In the genomic region with DNA sequence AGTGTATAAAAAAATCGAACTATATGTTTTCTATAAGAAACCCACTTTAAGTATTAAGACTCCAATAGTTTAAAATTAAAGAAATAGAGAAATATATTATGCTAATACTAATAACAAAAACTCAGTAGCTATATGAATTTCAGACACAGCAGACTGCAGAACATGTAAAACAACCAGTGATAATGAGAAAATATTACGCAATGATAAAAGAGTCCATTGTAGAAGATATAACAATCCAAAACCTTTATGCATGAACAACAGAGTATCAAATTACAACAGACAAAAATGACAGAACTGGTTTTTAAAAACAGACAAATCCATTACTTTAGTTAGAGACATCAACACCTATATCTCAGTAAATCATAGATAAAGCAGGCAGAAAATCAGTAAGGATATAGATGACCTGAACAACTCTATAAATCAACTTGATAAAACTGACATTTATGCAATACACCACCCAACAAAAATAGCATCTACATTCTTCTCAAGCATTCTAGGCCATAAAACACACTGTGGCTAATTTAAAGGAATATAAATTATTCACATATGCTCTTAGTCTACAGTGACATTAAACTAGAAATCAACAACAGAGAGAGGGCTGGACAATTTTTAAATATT, we compare ENCODE assay signal across 25 cellular contexts.
"Had no signal": no experiment of that assay in that cellular context is flagged by ENCODE, and none has a peak within 500 bp of the region (broad histone marks: within the 10 kb centered on the region; RNA-seq: fewer than 3 reads in every experiment).

No MANE protein-coding gene starts in this region.

- H3K4me3 Mint-ChIP-seq: activated CD4-positive, alpha-beta T cell treated with anti-CD3 and anti-CD28 coated beads, Interleukin-2, amount 10 ng/mL, durations not matched to agents 7 days and 5 days; activated CD8-positive, alpha-beta memory T cell treated with anti-CD3 and anti-CD28 coated beads, Interleukin-2, amount 10 ng/mL, durations not matched to agents 7 days and 5 days; activated CD8-positive, alpha-beta T cell treated with anti-CD3 and anti-CD28 coated beads for 36 hours; activated naive CD8-positive, alpha-beta T cell treated with anti-CD3 and anti-CD28 coated beads, Interleukin-2, amount 50 U/mL, for 24 hours; activated T-helper 1 cell treated with anti-CD3 and anti-CD28 coated beads, Interleukin-12 subunit alpha, Interleukin-12 subunit beta, Interleukin-2, Interleukin-4 antibody, amounts not matched to agents 30 ng/mL and 10 ng/mL and 1 ng/mL, durations not matched to agents 14 hours and 24 hours and 36 hours; central memory CD8-positive, alpha-beta T cell; naive thymus-derived CD8-positive, alpha-beta T cell; neural progenitor cell; stimulated activated memory B cell treated with anti-CD40 and anti-IgM and Interleukin-4, amounts not matched to agents 10 μg/mL and 1 μg/mL and 100 μg/mL, for 72 hours had no signal

- H3K36me3 ChIP-seq: breast epithelium, neural progenitor cell, sigmoid colon, stomach, transverse colon had no signal

- H3K4me1 Mint-ChIP-seq: activated CD4-positive, alpha-beta T cell treated with anti-CD3 and anti-CD28 coated beads, Interleukin-2, amount 10 ng/mL, durations not matched to agents 7 days and 5 days; activated CD8-positive, alpha-beta memory T cell treated with anti-CD3 and anti-CD28 coated beads, Interleukin-2, amount 10 ng/mL, durations not matched to agents 7 days and 5 days; activated naive CD8-positive, alpha-beta T cell treated with anti-CD3 and anti-CD28 coated beads, Interleukin-2, amount 50 U/mL, for 24 hours; central memory CD8-positive, alpha-beta T cell; naive thymus-derived CD8-positive, alpha-beta T cell; neural progenitor cell; stimulated activated memory B cell treated with anti-CD40 and anti-IgM and Interleukin-4, amounts not matched to agents 10 μg/mL and 1 μg/mL and 100 μg/mL, for 72 hours had no signal

- H3K9me3 Mint-ChIP-seq: activated CD8-positive, alpha-beta T cell treated with anti-CD3 and anti-CD28 coated beads for 36 hours; activated T-helper 1 cell treated with anti-CD3 and anti-CD28 coated beads, Interleukin-12 subunit alpha, Interleukin-12 subunit beta, Interleukin-2, Interleukin-4 antibody, amounts not matched to agents 30 ng/mL and 10 ng/mL and 1 ng/mL, durations not matched to agents 14 hours and 24 hours and 36 hours had no signal

- H3K27me3 ChIP-seq: breast epithelium, foreskin keratinocyte, neural progenitor cell, sigmoid colon, stomach, transverse colon had no signal

- H3K36me3 Mint-ChIP-seq: activated CD8-positive, alpha-beta memory T cell treated with anti-CD3 and anti-CD28 coated beads, Interleukin-2, amount 10 ng/mL, durations not matched to agents 7 days and 5 days; naive thymus-derived CD8-positive, alpha-beta T cell; neural progenitor cell; stimulated activated memory B cell treated with anti-CD40 and anti-IgM and Interleukin-4, amounts not matched to agents 10 μg/mL and 1 μg/mL and 100 μg/mL, for 72 hours had no signal

- DNase-seq: activated CD4-positive, alpha-beta T cell treated with anti-CD3 and anti-CD28 coated beads, Interleukin-2, amount 10 ng/mL, durations not matched to agents 7 days and 5 days; activated CD4-positive, CD25-positive, alpha-beta regulatory T cell treated with anti-CD3 and anti-CD28 coated beads, Interleukin-2, amount 50 U/mL, for 72 hours; activated CD8-positive, alpha-beta memory T cell treated with anti-CD3 and anti-CD28 coated beads, Interleukin-2, amount 10 ng/mL, durations not matched to agents 7 days and 5 days; activated CD8-positive, alpha-beta T cell treated with anti-CD3 and anti-CD28 coated beads for 36 hours; activated gamma-delta T cell; activated naive CD4-positive, alpha-beta T cell treated with anti-CD3 and anti-CD28 coated beads, Interleukin-2, amount 50 U/mL, for 16 hours; activated naive CD8-positive, alpha-beta T cell treated with anti-CD3 and anti-CD28 coated beads, Interleukin-2, amount 50 U/mL, for 24 hours; activated T-cell treated with anti-CD3 and anti-CD28 coated beads for 4 hours; effector memory CD4-positive, alpha-beta T cell; foreskin keratinocyte; kidney; naive thymus-derived CD8-positive, alpha-beta T cell; posterior cingulate gyrus; sigmoid colon; stimulated activated CD4-positive, alpha-beta T cell treated with anti-CD3 and anti-CD28 coated beads, Interleukin-15, amount 100 ng/mL, for 24 hours; stomach; transverse colon had no signal

- H3K9ac ChIP-seq: neural progenitor cell had no signal

- ATAC-seq: activated CD8-positive, alpha-beta memory T cell treated with anti-CD3 and anti-CD28 coated beads, Interleukin-2, amount 10 ng/mL, durations not matched to agents 7 days and 5 days; activated CD8-positive, alpha-beta T cell treated with anti-CD3 and anti-CD28 coated beads for 36 hours; activated naive CD8-positive, alpha-beta T cell treated with anti-CD3 and anti-CD28 coated beads, Interleukin-2, amount 50 U/mL, for 24 hours; foreskin keratinocyte; left lobe of liver; naive thymus-derived CD8-positive, alpha-beta T cell; stimulated activated memory B cell treated with anti-CD40 and anti-IgM and Interleukin-4, amounts not matched to agents 10 μg/mL and 1 μg/mL and 100 μg/mL, for 72 hours had no signal

- H3K4me1 ChIP-seq: breast epithelium, foreskin keratinocyte, neural progenitor cell, sigmoid colon, stomach, transverse colon had no signal

- H3K9me3 ChIP-seq: breast epithelium, sigmoid colon had no signal

- H3K27me3 Mint-ChIP-seq: activated CD4-positive, alpha-beta T cell treated with anti-CD3 and anti-CD28 coated beads, Interleukin-2, amount 10 ng/mL, durations not matched to agents 7 days and 5 days; activated CD8-positive, alpha-beta memory T cell treated with anti-CD3 and anti-CD28 coated beads, Interleukin-2, amount 10 ng/mL, durations not matched to agents 7 days and 5 days; activated CD8-positive, alpha-beta T cell treated with anti-CD3 and anti-CD28 coated beads for 36 hours; activated naive CD8-positive, alpha-beta T cell treated with anti-CD3 and anti-CD28 coated beads, Interleukin-2, amount 50 U/mL, for 24 hours; central memory CD8-positive, alpha-beta T cell; naive thymus-derived CD8-positive, alpha-beta T cell; stimulated activated memory B cell treated with anti-CD40 and anti-IgM and Interleukin-4, amounts not matched to agents 10 μg/mL and 1 μg/mL and 100 μg/mL, for 72 hours had no signal

- H3K4me3 ChIP-seq: breast epithelium, lung, neural progenitor cell, sigmoid colon, smooth muscle cell, stomach, transverse colon had no signal

- H3K27ac Mint-ChIP-seq: activated CD4-positive, alpha-beta T cell treated with anti-CD3 and anti-CD28 coated beads, Interleukin-2, amount 10 ng/mL, durations not matched to agents 7 days and 5 days; activated CD8-positive, alpha-beta memory T cell treated with anti-CD3 and anti-CD28 coated beads, Interleukin-2, amount 10 ng/mL, durations not matched to agents 7 days and 5 days; activated CD8-positive, alpha-beta T cell treated with anti-CD3 and anti-CD28 coated beads for 36 hours; activated naive CD8-positive, alpha-beta T cell treated with anti-CD3 and anti-CD28 coated beads, Interleukin-2, amount 50 U/mL, for 24 hours; activated T-helper 1 cell treated with anti-CD3 and anti-CD28 coated beads, Interleukin-12 subunit alpha, Interleukin-12 subunit beta, Interleukin-2, Interleukin-4 antibody, amounts not matched to agents 30 ng/mL and 10 ng/mL and 1 ng/mL, durations not matched to agents 14 hours and 24 hours and 36 hours; naive thymus-derived CD8-positive, alpha-beta T cell; neural progenitor cell; stimulated activated memory B cell treated with anti-CD40 and anti-IgM and Interleukin-4, amounts not matched to agents 10 μg/mL and 1 μg/mL and 100 μg/mL, for 72 hours had no signal
